19 cellular contexts compared by ENCODE assay signal in genomic region chr9:129010267-129010975, GRCh38. TPM values are rescaled to one million over a fixed set of nuclear protein-coding genes. Genes with fewer than 3 reads are reported as not detected.
A peak's percentile ranks its signal among the peaks of the same experiment; 100 is the strongest.
DNase-seq lines count a peak whose midpoint lies in the region; ATAC-seq and TF ChIP-seq lines count a peak whose summit lies in the region.
"Had no signal": no experiment of that assay in that cellular context is flagged by ENCODE, and none has a peak within 500 bp of the region (broad histone marks: within the 10 kb centered on the region; RNA-seq: fewer than 3 reads in every experiment).

No MANE protein-coding gene starts in this region.

- DNase-seq in Right ventricle myocardium superior (peak; percentile 3), left ventricle myocardium superior (no peak), RWPE1 (ENCODE audit: low spot score) (no peak), hepatocyte (ENCODE audit: low spot score) (peak; percentile 3), upper lobe of right lung (peak; percentile 52), cerebellar cortex (ENCODE audit: low spot score) (no peak), left colon (no peak)
- DNase-seq: 8988T; Calu3; CD4-positive, alpha-beta memory T cell; DMS 273 treated with DMSO at 0.1 percent for 48 hours; DMS53; DND-41; EL; H9 had no signal

- H3K4me3 ChIP-seq in hepatocyte (no peak overlapping the region), upper lobe of right lung (no peak overlapping the region)
- H3K4me3 ChIP-seq: BLaER1, GM12878, GM23338 had no signal

- CTCF ChIA-PET in RWPE1 (lab: Yijun Ruan, JAX): interaction anchor here (0.6 kb wide), 1 partner anchor 28 kb away, joined by 3 read pairs; no protein-coding TSS in a partner anchor

- H3K27ac ChIP-seq in RWPE1 (peak overlapping the region; percentile 58; the same call in 1 of the 2 replicates), hepatocyte (no peak overlapping the region), upper lobe of right lung (no peak overlapping the region)

- H3K27me3 ChIP-seq in hepatocyte (no peaks in the 10 kb centered on the region), upper lobe of right lung (no peaks in the 10 kb centered on the region)
- H3K27me3 ChIP-seq: BLaER1 had no signal

- no peaks in the 10 kb centered on the region for H3K4me1 ChIP-seq in hepatocyte (ENCODE audit: insufficient read depth)
- no peaks in the 10 kb centered on the region for H3K4me1 ChIP-seq in upper lobe of right lung

- H3K4me2 ChIP-seq in hepatocyte: no peak overlapping the region
- H3K4me2 ChIP-seq: GM23338 had no signal

- intact Hi-C loops in Right ventricle myocardium superior (cut with DNase I): no loop called here
- intact Hi-C loops in left ventricle myocardium superior (cut with micrococcal nuclease): no loop called here
- intact Hi-C loops in upper lobe of right lung (cut with DNase I): no loop called here
- intact Hi-C loops in left colon (cut with DNase I, micrococcal nuclease): no loop called here

- POLR2A ChIA-PET in RWPE1 (lab: Yijun Ruan, JAX; ENCODE audit: low non-redundant PET): interaction anchor here (0.6 kb wide), 2 partner anchors 15 to 1231 kb away, joined by 5 read pairs; no protein-coding TSS in a partner anchor

- H3K9me3 ChIP-seq in hepatocyte (ENCODE audit: low read depth) (no peaks in the 10 kb centered on the region), upper lobe of right lung (no peaks in the 10 kb centered on the region)
- H3K9me3 ChIP-seq: BLaER1 had no signal

- H3K79me2 ChIP-seq in hepatocyte: no peaks in the 10 kb centered on the region

- H3K9me2 ChIP-seq in hepatocyte (replicated peaks; ENCODE audit: insufficient read depth): no peaks in the 10 kb centered on the region

- TF ChIP-seq CTCF in RWPE1 (conservative IDR thresholded peaks at IDR 0.05; ENCODE audit: low read depth): no peak
- TF ChIP-seq CTCF in hepatocyte (IDR thresholded peaks at IDR 0.05; ENCODE audit: poor library complexity): no peak
- no peak for TF ChIP-seq CTCF in upper lobe of right lung (IDR thresholded peaks at IDR 0.05)

- H3K36me3 ChIP-seq in hepatocyte (replicated peaks; ENCODE audit: insufficient read depth, low read depth) (no peaks in the 10 kb centered on the region), upper lobe of right lung (peaks cover 82% of the 10 kb centered on the region)

- ATAC-seq in Right ventricle myocardium superior (ENCODE audit: poor library complexity): no peak
- no peak for ATAC-seq in left ventricle myocardium superior
- ATAC-seq in upper lobe of right lung: no peak
- ATAC-seq in HG03521 (IDR thresholded peaks at IDR 0.05; ENCODE audit: unreplicated experiment): no peak
- no peak for ATAC-seq in left colon
- ATAC-seq: GM12878, GM23338 had no signal

- H4K20me1 ChIP-seq in hepatocyte (ENCODE audit: insufficient read depth, poor library complexity, severe bottlenecking): no peaks in the 10 kb centered on the region

- 94% methylated on average over 8 of the region's 8 CpGs for WGBS in hepatocyte (ENCODE audit: low lambda C conversion rate, missing lambda C conversion rate)

- H2AFZ ChIP-seq in hepatocyte: no peak overlapping the region
- H2AFZ ChIP-seq: GM23338 had no signal

RNA-seq across cellular contexts. Expression of gene SH3GLB2, which starts 17.7 kb away (rescaled TPM):
- 30.8 TPM for total RNA-seq in Right ventricle myocardium superior
- total RNA-seq in left ventricle myocardium superior: 35.3 TPM
- 68.3 and 85.4 TPM in 2 replicates for total RNA-seq in hepatocyte
- polyA plus RNA-seq in hepatocyte: 124 and 189 TPM in 2 replicates
- 88.4 TPM for total RNA-seq in upper lobe of right lung
- total RNA-seq in left colon: 100 to 1,000 TPM; 158 to 169 TPM

RNA-seq across cellular contexts. Expression of gene MIGA2, which starts 26.0 kb away (rescaled TPM):
- total RNA-seq in Right ventricle myocardium superior (32.8 TPM), left ventricle myocardium superior (39.0 TPM), hepatocyte (16.8 and 29.5 TPM in 2 replicates), upper lobe of right lung (20.7 TPM), left colon (10 to 100 TPM; 68.3 to 71.3 TPM)
- polyA plus RNA-seq in hepatocyte: 23.4 and 33.3 TPM in 2 replicates

Comparison
In these comparisons a context has a peak if more than half of its experiments do, and no peak if none do; other contexts are left out.
1. DNase-seq: peak in Right ventricle myocardium superior (single experiment), hepatocyte (single experiment) and upper lobe of right lung (single experiment); none in left ventricle myocardium superior (single experiment), RWPE1 (single experiment), cerebellar cortex (single experiment) and left colon (0 of 2).